In genomic region chr6:151068761-151069312, GRCh38 we compare ENCODE assay signal across 13 cellular contexts.
A peak's percentile ranks its signal among the peaks of the same experiment; 100 is the strongest.
DNase-seq lines count a peak whose midpoint lies in the region; ATAC-seq, FAIRE-seq and TF ChIP-seq lines count a peak whose summit lies in the region.
"Had no signal": no experiment of that assay in that cellular context is flagged by ENCODE, and none has a peak within 500 bp of the region (broad histone marks: within the 10 kb centered on the region; RNA-seq: fewer than 3 reads in every experiment).

No MANE protein-coding gene starts in this region.

- DNase-seq in RCC 7860 (ENCODE audit: low spot score) (peak; percentile 72), fibroblast of peridontal ligament (ENCODE audit: extremely low read depth) (peak; percentile 53), renal cortical epithelial cell (ENCODE audit: low read depth) (peak; percentile 44), HT-29 (ENCODE audit: low spot score) (no peak)
- DNase-seq: COR-L47, NCI-H2081, SHP77 treated with DMSO at 0.1 percent for 48 hours had no signal

- ATAC-seq in GM19395 (IDR thresholded peaks at IDR 0.05; ENCODE audit: unreplicated experiment) (no peak), GM19035 (IDR thresholded peaks at IDR 0.05; ENCODE audit: unreplicated experiment) (no peak), HG03520 (IDR thresholded peaks at IDR 0.05; ENCODE audit: unreplicated experiment) (no peak)
- ATAC-seq: activated naive CD4-positive, alpha-beta T cell treated with anti-CD3 and anti-CD28 coated beads, Interleukin-2, amount 50 U/mL, for 72 hours had no signal

- no peak for FAIRE-seq in RCC 7860 (lab: Jason Lieb, UNC)

- peak overlapping the region; percentile 26; the same call in 1 of the 2 replicates for H3K27ac ChIP-seq in C4-2B
- H3K27ac ChIP-seq: HL-60 had no signal

- no peak for TF ChIP-seq CTCF in C4-2B (conservative IDR thresholded peaks at IDR 0.05)
